In genomic region chr3:141308588-141309218, GRCh38 we compare ENCODE assay signal across 8 cellular contexts. TPM values are rescaled to one million over a fixed set of nuclear protein-coding genes. Genes with fewer than 3 reads are reported as not detected.
DNase-seq lines count a peak whose midpoint lies in the region; TF ChIP-seq lines count a peak whose summit lies in the region.

No MANE protein-coding gene starts in this region.

- no peaks in the 10 kb centered on the region for H3K79me2 ChIP-seq in Karpas-422 (ENCODE audit: low read length)

- H3K36me3 ChIP-seq in Karpas-422 (ENCODE audit: insufficient read depth, low read length): no peaks in the 10 kb centered on the region

- no peak overlapping the region for H2AFZ ChIP-seq in Karpas-422 (ENCODE audit: low read length)

- peaks cover 14% of the 10 kb centered on the region for H3K36me3 Mint-ChIP-seq in activated T-cell treated with anti-CD3 and anti-CD28 coated beads, Interleukin-2, amount 50 U/mL, for 24 hours (ENCODE audit: low read depth)
- H3K36me3 Mint-ChIP-seq in activated T-helper 2 cell treated with anti-CD3 and anti-CD28 coated beads, Interferon-gamma antibody, Interleukin-2, Interleukin-4, amounts not matched to agents 10 μg/mL and 5 μg/mL and 100 μg/mL, durations not matched to agents 14 hours and 24 hours and 36 hours (ENCODE audit: low read depth): peaks cover 6% of the 10 kb centered on the region

- H3K4me3 Mint-ChIP-seq in activated T-cell treated with anti-CD3 and anti-CD28 coated beads, Interleukin-2, amount 50 U/mL, for 24 hours: no peak overlapping the region
- H3K4me3 Mint-ChIP-seq in activated T-helper 2 cell treated with anti-CD3 and anti-CD28 coated beads, Interferon-gamma antibody, Interleukin-2, Interleukin-4, amounts not matched to agents 10 μg/mL and 5 μg/mL and 100 μg/mL, durations not matched to agents 14 hours and 24 hours and 36 hours (ENCODE audit: low read depth): no peak overlapping the region

- H3K27me3 ChIP-seq in Karpas-422 (ENCODE audit: low read length): no peaks in the 10 kb centered on the region

- H3K9ac ChIP-seq in Karpas-422 (ENCODE audit: low read length): no peak overlapping the region

- no peaks in the 10 kb centered on the region for H3K9me3 Mint-ChIP-seq in activated T-cell treated with anti-CD3 and anti-CD28 coated beads, Interleukin-2, amount 50 U/mL, for 24 hours
- no peaks in the 10 kb centered on the region for H3K9me3 Mint-ChIP-seq in activated T-helper 2 cell treated with anti-CD3 and anti-CD28 coated beads, Interferon-gamma antibody, Interleukin-2, Interleukin-4, amounts not matched to agents 10 μg/mL and 5 μg/mL and 100 μg/mL, durations not matched to agents 14 hours and 24 hours and 36 hours

- no peaks in the 10 kb centered on the region for H3K9me2 ChIP-seq in Karpas-422 (replicated peaks; ENCODE audit: insufficient read depth, low read length)

- peak; percentile 59 for TF ChIP-seq CTCF in cardiac fibroblast (IDR thresholded peaks at IDR 0.05; ENCODE audit: low read depth, low read length)

- DNase-seq in activated T-cell treated with anti-CD3 and anti-CD28 coated beads, Interleukin-2, amount 50 U/mL, for 24 hours: no peak
- no peak for DNase-seq in activated T-cell treated with anti-CD3 and anti-CD28 coated beads, Interleukin-2, amount 50 U/mL, for 48 hours
- DNase-seq in NCI-H510A (lab: John Stamatoyannopoulos, UW) (peak; percentile 63), cardiac fibroblast (ENCODE audit: low read depth in 2 of 2) (peak; percentile 55 to 65), lung microvascular endothelial cell (ENCODE audit: low read depth in 2 of 2) (peak; percentile 56 to 78), Karpas-422 (no peak), HK-2 (ENCODE audit: unreplicated experiment) (no peak)
- no peak for DNase-seq in activated T-helper 2 cell treated with anti-CD3 and anti-CD28 coated beads, Interferon-gamma antibody, Interleukin-2, Interleukin-4, amounts not matched to agents 10 μg/mL and 5 μg/mL and 100 μg/mL, durations not matched to agents 14 hours and 24 hours and 36 hours (ENCODE audit: low spot score)

- no peak overlapping the region for H3K4me2 ChIP-seq in Karpas-422 (ENCODE audit: low read depth, low read length, poor library complexity, severe bottlenecking)

- no peaks in the 10 kb centered on the region for H4K20me1 ChIP-seq in Karpas-422 (ENCODE audit: insufficient read depth, low read depth, low read length)

- H3K27ac ChIP-seq in Karpas-422 (ENCODE audit: low read length): no peak overlapping the region

- H3K4me1 Mint-ChIP-seq in activated T-cell treated with anti-CD3 and anti-CD28 coated beads, Interleukin-2, amount 50 U/mL, for 24 hours (ENCODE audit: low read depth): peaks cover 69% of the 10 kb centered on the region
- H3K4me1 Mint-ChIP-seq in activated T-helper 2 cell treated with anti-CD3 and anti-CD28 coated beads, Interferon-gamma antibody, Interleukin-2, Interleukin-4, amounts not matched to agents 10 μg/mL and 5 μg/mL and 100 μg/mL, durations not matched to agents 14 hours and 24 hours and 36 hours (ENCODE audit: low read depth): peaks cover 52% of the 10 kb centered on the region

- peak overlapping the region; percentile 82 for H3K27ac Mint-ChIP-seq in activated T-cell treated with anti-CD3 and anti-CD28 coated beads, Interleukin-2, amount 50 U/mL, for 24 hours
- H3K27ac Mint-ChIP-seq in activated T-helper 2 cell treated with anti-CD3 and anti-CD28 coated beads, Interferon-gamma antibody, Interleukin-2, Interleukin-4, amounts not matched to agents 10 μg/mL and 5 μg/mL and 100 μg/mL, durations not matched to agents 14 hours and 24 hours and 36 hours: no peak overlapping the region

- no peaks in the 10 kb centered on the region for H3K27me3 Mint-ChIP-seq in activated T-cell treated with anti-CD3 and anti-CD28 coated beads, Interleukin-2, amount 50 U/mL, for 24 hours
- H3K27me3 Mint-ChIP-seq in activated T-helper 2 cell treated with anti-CD3 and anti-CD28 coated beads, Interferon-gamma antibody, Interleukin-2, Interleukin-4, amounts not matched to agents 10 μg/mL and 5 μg/mL and 100 μg/mL, durations not matched to agents 14 hours and 24 hours and 36 hours (ENCODE audit: low read depth): no peaks in the 10 kb centered on the region

- intact Hi-C loops in activated T-helper 2 cell treated with anti-CD3 and anti-CD28 coated beads, Interferon-gamma antibody, Interleukin-2, Interleukin-4, amounts not matched to agents 10 μg/mL and 5 μg/mL and 100 μg/mL, durations not matched to agents 14 hours and 24 hours and 36 hours (cut with micrococcal nuclease): no loop called here

- H3K4me3 ChIP-seq in cardiac fibroblast (replicated peaks in 1 of 2; ENCODE audit: low read depth in 2 of 2, low read length in 2 of 2) (no peak overlapping the region), Karpas-422 (ENCODE audit: low read length) (no peak overlapping the region)

- H3K9me3 ChIP-seq in Karpas-422 (ENCODE audit: low read length): no peaks in the 10 kb centered on the region

- peaks cover 18% of the 10 kb centered on the region for H3K4me1 ChIP-seq in Karpas-422 (ENCODE audit: low read length)

RNA-seq across cellular contexts. Expression of gene ZBTB38, which starts 59.6 kb away (rescaled TPM):
- 66.9 and 77.6 TPM in 2 replicates for total RNA-seq in lung microvascular endothelial cell
- total RNA-seq in Karpas-422 (2014; rRNA removed; shearing (Covaris generic); ENCODE audit: low replicate concordance): 18.0 and 38.0 TPM in 2 replicates
- total RNA-seq in activated T-helper 2 cell treated with anti-CD3 and anti-CD28 coated beads, Interferon-gamma antibody, Interleukin-2, Interleukin-4, amounts not matched to agents 10 μg/mL and 5 μg/mL and 100 μg/mL, durations not matched to agents 14 hours and 24 hours and 36 hours: 25.4 and 27.2 TPM in 2 replicates

Comparison
In these comparisons a context has a peak if more than half of its experiments do, and no peak if none do; other contexts are left out.
1. DNase-seq: peak in NCI-H510A (single experiment), cardiac fibroblast (2 of 2) and lung microvascular endothelial cell (2 of 2); none in activated T-cell treated with anti-CD3 and anti-CD28 coated beads, Interleukin-2, amount 50 U/mL, for 24 hours (single experiment), activated T-cell treated with anti-CD3 and anti-CD28 coated beads, Interleukin-2, amount 50 U/mL, for 48 hours (0 of 2), Karpas-422 (single experiment), activated T-helper 2 cell treated with anti-CD3 and anti-CD28 coated beads, Interferon-gamma antibody, Interleukin-2, Interleukin-4, amounts not matched to agents 10 μg/mL and 5 μg/mL and 100 μg/mL, durations not matched to agents 14 hours and 24 hours and 36 hours (single experiment) and HK-2 (single experiment).